In the genomic region with DNA sequence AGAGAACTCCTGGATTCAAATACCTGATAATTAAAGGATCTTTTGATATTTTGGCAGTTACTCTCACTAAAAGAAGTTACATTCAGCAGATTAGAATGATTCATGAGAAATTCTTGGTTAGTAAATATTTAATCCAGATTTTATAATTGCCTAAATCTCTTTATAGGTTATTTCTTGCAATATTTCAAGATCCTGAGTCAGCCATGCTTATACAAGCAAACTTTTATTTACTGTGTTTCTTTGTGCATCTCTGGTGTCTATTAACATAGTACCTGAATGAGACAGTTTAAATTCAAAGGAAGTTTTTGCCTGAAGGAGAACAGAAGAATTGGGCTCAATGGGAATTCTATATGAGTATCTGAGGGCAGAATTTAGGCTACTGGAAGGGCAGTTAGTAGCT, we compare ENCODE assay signal across 10 cellular contexts.
"Had no signal": no experiment of that assay in that cellular context is flagged by ENCODE, and none has a peak within 500 bp of the region (broad histone marks: within the 10 kb centered on the region; RNA-seq: fewer than 3 reads in every experiment).

No MANE protein-coding gene starts in this region.

- FAIRE-seq: HTR-8/SVneo, K562 had no signal

- DNase-seq: GM23248, GOT3, H7, HFFc6, IMR-90, KG1 had no signal

- H3K27ac ChIP-seq: GM23248 had no signal

- H3K4me3 ChIP-seq: GM23248, HAP-1, K562 had no signal

- ATAC-seq: HCT116, K562 had no signal

- H3K36me3 ChIP-seq: HAP-1 had no signal

- H3K9ac ChIP-seq: GM23248 had no signal

- H2AFZ ChIP-seq: GM23248 had no signal
